ENCODE assay signal across 30 cellular contexts in genomic region chr3:74000715-74001114, GRCh38.
DNase-seq lines count a peak whose midpoint lies in the region; ATAC-seq and TF ChIP-seq lines count a peak whose summit lies in the region.
"Had no signal": no experiment of that assay in that cellular context is flagged by ENCODE, and none has a peak within 500 bp of the region (broad histone marks: within the 10 kb centered on the region; RNA-seq: fewer than 3 reads in every experiment).

No MANE protein-coding gene starts in this region.

- H3K27me3 ChIP-seq in adipocyte (replicated peaks; ENCODE audit: control insufficient read depth, insufficient read depth, low read length) (no peaks in the 10 kb centered on the region), spleen (replicated peaks in 1 of 7) (no peaks in the 10 kb centered on the region)
- H3K27me3 ChIP-seq: cardiac muscle cell, neural progenitor cell, suprapubic skin, upper lobe of right lung had no signal

- DNase-seq in EL (peak; percentile 12), adipocyte (ENCODE audit: low read depth) (peak; percentile 64), fibroblast of the conjunctiva (ENCODE audit: low read depth) (peak; percentile 42), stromal cell of bone marrow (ENCODE audit: low read depth) (peak; percentile 59), spleen (no peak)
- DNase-seq in stimulated activated CD4-positive, alpha-beta T cell treated with anti-CD3 and anti-CD28 coated beads, Interleukin-4, amount 100 ng/mL, for 24 hours, result no peak
- DNase-seq in activated T-cell treated with anti-CD3 and anti-CD28 coated beads, Interleukin-2, amount 50 U/mL, for 4 hours, result no peak
- DNase-seq: activated CD4-positive, alpha-beta T cell treated with anti-CD3 and anti-CD28 coated beads, Interleukin-2, amount 50 U/mL, for 4 hours; activated CD4-positive, CD25-positive, alpha-beta regulatory T cell; AML-193; CD4-positive, alpha-beta memory T cell; foreskin melanocyte; H9; KBM-7; MM.1S; NCI-H1417; NCI-H2081; NCI-H226; posterior cingulate gyrus; right cardiac atrium; stimulated activated naive B cell treated with anti-CD40 and anti-IgM and Interleukin-4, amounts not matched to agents 10 μg/mL and 1 μg/mL and 100 μg/mL, for 72 hours; T-helper 1 cell; upper lobe of right lung had no signal

- H3K4me3 ChIP-seq in adipocyte (ENCODE audit: low read length), result peak overlapping the region; percentile 45
- H3K4me3 ChIP-seq in spleen, result no peak overlapping the region
- H3K4me3 ChIP-seq: cardiac muscle cell, lung, neural progenitor cell, suprapubic skin, upper lobe of right lung had no signal

- H3K9me3 Mint-ChIP-seq in activated T-cell treated with anti-CD3 and anti-CD28 coated beads, Interleukin-2, amount 50 U/mL, for 4 hours, result peaks cover 8% of the 10 kb centered on the region
- H3K9me3 Mint-ChIP-seq: activated naive CD4-positive, alpha-beta T cell treated with anti-CD3 and anti-CD28 coated beads, Interleukin-2, amount 50 U/mL, for 24 hours; dendritic cell treated with granulocyte-macrophage colony-stimulating factor and Interleukin-4, amounts not matched to agents 40 ng/mL and 50 ng/mL, for 4 days; H9; neural progenitor cell had no signal

- no peak overlapping the region for H3K27ac ChIP-seq in spleen
- H3K27ac ChIP-seq: cardiac muscle cell, neural progenitor cell, suprapubic skin, upper lobe of right lung had no signal

- H3K4me1 ChIP-seq in adipocyte (ENCODE audit: control insufficient read depth, insufficient read depth, low read length) (peaks cover 27% of the 10 kb centered on the region), spleen (no peaks in the 10 kb centered on the region)
- H3K4me1 ChIP-seq: neural progenitor cell, suprapubic skin, upper lobe of right lung had no signal

- intact Hi-C loops in spleen (cut with DNase I; ENCODE audit: low total_unique reads), result no loop called here

- no peak for TF ChIP-seq CTCF in spleen (IDR thresholded peaks at IDR 0.05 in 8 of 11, conservative IDR thresholded peaks at IDR 0.05 in 3 of 11)

- TF ChIP-seq POLR2A in spleen (IDR thresholded peaks at IDR 0.05), result no peak

- H3K9me3 ChIP-seq in adipocyte (ENCODE audit: control insufficient read depth, low read length) (no peaks in the 10 kb centered on the region), spleen (peaks cover 0 to 20% (median 0%) of the 10 kb centered on the region in 8 donors)
- H3K9me3 ChIP-seq: suprapubic skin, upper lobe of right lung had no signal

- WGBS in spleen, 5 donors, result 65 to 87% (median 75%) methylated on average over 1 of the region's 1 CpG

- no peak overlapping the region for H3K4me3 Mint-ChIP-seq in activated T-cell treated with anti-CD3 and anti-CD28 coated beads, Interleukin-2, amount 50 U/mL, for 4 hours
- H3K4me3 Mint-ChIP-seq: activated naive CD4-positive, alpha-beta T cell treated with anti-CD3 and anti-CD28 coated beads, Interleukin-2, amount 50 U/mL, for 24 hours; activated T-helper 1 cell treated with anti-CD3 and anti-CD28 coated beads, Interleukin-12 subunit alpha, Interleukin-12 subunit beta, Interleukin-2, Interleukin-4 antibody, amounts not matched to agents 30 ng/mL and 10 ng/mL and 1 ng/mL, durations not matched to agents 14 hours and 24 hours and 36 hours; CD4-positive, alpha-beta memory T cell; dendritic cell treated with granulocyte-macrophage colony-stimulating factor and Interleukin-4, amounts not matched to agents 40 ng/mL and 50 ng/mL, for 4 days; H9; neural progenitor cell; stimulated activated naive B cell treated with anti-CD40 and anti-IgM and Interleukin-4, amounts not matched to agents 10 μg/mL and 1 μg/mL and 100 μg/mL, for 72 hours had no signal

- no peak for ATAC-seq in activated T-cell treated with anti-CD3 and anti-CD28 coated beads, Interleukin-2, amount 50 U/mL, for 4 hours
- ATAC-seq: stimulated activated naive B cell treated with anti-CD40 and anti-IgM and Interleukin-4, amounts not matched to agents 10 μg/mL and 1 μg/mL and 100 μg/mL, for 72 hours; upper lobe of right lung had no signal

- no peaks in the 10 kb centered on the region for H3K36me3 ChIP-seq in adipocyte (ENCODE audit: control insufficient read depth, insufficient read depth, low read length, severe bottlenecking)
- no peaks in the 10 kb centered on the region for H3K36me3 ChIP-seq in spleen
- H3K36me3 ChIP-seq: cardiac muscle cell, neural progenitor cell, suprapubic skin, upper lobe of right lung had no signal

- H3K36me3 Mint-ChIP-seq in activated T-cell treated with anti-CD3 and anti-CD28 coated beads, Interleukin-2, amount 50 U/mL, for 4 hours (ENCODE audit: insufficient read depth), result no peaks in the 10 kb centered on the region
- H3K36me3 Mint-ChIP-seq: activated naive CD4-positive, alpha-beta T cell treated with anti-CD3 and anti-CD28 coated beads, Interleukin-2, amount 50 U/mL, for 24 hours; CD4-positive, alpha-beta memory T cell; neural progenitor cell; stimulated activated naive B cell treated with anti-CD40 and anti-IgM and Interleukin-4, amounts not matched to agents 10 μg/mL and 1 μg/mL and 100 μg/mL, for 72 hours had no signal

- H3K4me1 Mint-ChIP-seq in activated T-cell treated with anti-CD3 and anti-CD28 coated beads, Interleukin-2, amount 50 U/mL, for 4 hours (ENCODE audit: low read depth), result no peaks in the 10 kb centered on the region
- H3K4me1 Mint-ChIP-seq: activated naive CD4-positive, alpha-beta T cell treated with anti-CD3 and anti-CD28 coated beads, Interleukin-2, amount 50 U/mL, for 24 hours; CD4-positive, alpha-beta memory T cell; H9; stimulated activated naive B cell treated with anti-CD40 and anti-IgM and Interleukin-4, amounts not matched to agents 10 μg/mL and 1 μg/mL and 100 μg/mL, for 72 hours had no signal

- no peaks in the 10 kb centered on the region for H3K27me3 Mint-ChIP-seq in activated T-cell treated with anti-CD3 and anti-CD28 coated beads, Interleukin-2, amount 50 U/mL, for 4 hours (ENCODE audit: low read depth)
- H3K27me3 Mint-ChIP-seq: activated naive CD4-positive, alpha-beta T cell treated with anti-CD3 and anti-CD28 coated beads, Interleukin-2, amount 50 U/mL, for 24 hours; CD4-positive, alpha-beta memory T cell; dendritic cell treated with granulocyte-macrophage colony-stimulating factor and Interleukin-4, amounts not matched to agents 40 ng/mL and 50 ng/mL, for 4 days; stimulated activated naive B cell treated with anti-CD40 and anti-IgM and Interleukin-4, amounts not matched to agents 10 μg/mL and 1 μg/mL and 100 μg/mL, for 72 hours had no signal

- H3K9ac ChIP-seq in adipocyte (ENCODE audit: low read length), result no peak overlapping the region
- H3K9ac ChIP-seq: neural progenitor cell had no signal

Comparison
In these comparisons a context has a peak if more than half of its experiments do, and no peak if none do; other contexts are left out.
1. DNase-seq: peak in EL (single experiment), adipocyte (single experiment), fibroblast of the conjunctiva (single experiment) and stromal cell of bone marrow (single experiment); none in spleen (single experiment), stimulated activated CD4-positive, alpha-beta T cell treated with anti-CD3 and anti-CD28 coated beads, Interleukin-4, amount 100 ng/mL, for 24 hours (single experiment) and activated T-cell treated with anti-CD3 and anti-CD28 coated beads, Interleukin-2, amount 50 U/mL, for 4 hours (single experiment).